In the genomic region with DNA sequence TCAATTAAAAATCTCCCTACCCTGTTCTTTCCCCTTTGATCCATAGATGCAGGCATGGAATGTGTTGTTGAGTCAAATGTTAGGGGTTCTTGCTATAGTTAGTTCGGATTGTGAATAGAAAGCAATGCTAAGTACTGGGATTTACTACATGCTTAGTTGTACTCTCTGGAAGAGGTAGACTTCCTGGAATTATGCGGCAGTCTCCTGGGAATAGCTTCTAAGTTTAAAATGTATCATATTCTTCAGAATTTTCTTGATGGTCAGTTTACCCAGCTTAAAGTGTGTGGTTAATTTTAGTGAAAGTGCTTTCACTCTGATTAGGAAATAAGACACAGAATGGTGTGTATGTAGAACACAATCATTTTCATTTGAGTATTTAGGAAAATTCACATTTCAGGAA, we compare ENCODE assay signal across 10 cellular contexts. TPM values are rescaled to one million over a fixed set of nuclear protein-coding genes. Genes with fewer than 3 reads are reported as not detected.
DNase-seq lines count a peak whose midpoint lies in the region; ATAC-seq and TF ChIP-seq lines count a peak whose summit lies in the region.
"Had no signal": no experiment of that assay in that cellular context is flagged by ENCODE, and none has a peak within 500 bp of the region (broad histone marks: within the 10 kb centered on the region; RNA-seq: fewer than 3 reads in every experiment).

No MANE protein-coding gene starts in this region.

- no peak for TF ChIP-seq CTCF in PC-9 (conservative IDR thresholded peaks at IDR 0.05)
- no peak for TF ChIP-seq CTCF in fibroblast of lung (conservative IDR thresholded peaks at IDR 0.05 in 1 of 2, IDR thresholded peaks at IDR 0.05 in 1 of 2; ENCODE audit: low read depth in 1 of 2, low read length in 2 of 2)

- POLR2A ChIA-PET in PC-9 (lab: Charles Lee; ENCODE audit: unreplicated experiment) = no interaction called here

- H3K9me3 Mint-ChIP-seq in T-helper 1 cell treated with Interleukin-12 subunit alpha and Interleukin-12 subunit beta and Interleukin-4 antibody, amounts not matched to agents 30 μg/mL and 1 μg/mL, for 36 hours = no peaks in the 10 kb centered on the region

- peaks cover 92% of the 10 kb centered on the region for H3K79me2 ChIP-seq in PC-9 (ENCODE audit: low read depth)
- peaks cover 88% of the 10 kb centered on the region for H3K79me2 ChIP-seq in fibroblast of lung (ENCODE audit: control insufficient read depth, insufficient read depth, low read length)

- H2AFZ ChIP-seq in PC-9 (no peak overlapping the region), fibroblast of lung (ENCODE audit: low read length) (no peak overlapping the region)

- no peaks in the 10 kb centered on the region for H3K27me3 ChIP-seq in PC-9 (ENCODE audit: insufficient read depth, low read depth)
- no peaks in the 10 kb centered on the region for H3K27me3 ChIP-seq in fibroblast of lung (ENCODE audit: control insufficient read depth, insufficient read depth, low read length)

- ATAC-seq in HG03196 (IDR thresholded peaks at IDR 0.05; ENCODE audit: unreplicated experiment) = no peak

- DNase-seq in T-helper 1 cell (no peak), PC-9 (no peak), fibroblast of lung (ENCODE audit: low read depth in 2 of 2) (no peak), skeletal muscle cell (ENCODE audit: low read depth) (no peak), NCI-H1417 (lab: John Stamatoyannopoulos, UW) (no peak), NCI-H82 (lab: John Stamatoyannopoulos, UW) (no peak)
- DNase-seq: 8988T, NCI-H510A treated with DMSO at 0.1 percent for 48 hours had no signal

- H3K27me3 Mint-ChIP-seq in T-helper 1 cell treated with Interleukin-12 subunit alpha and Interleukin-12 subunit beta and Interleukin-4 antibody, amounts not matched to agents 30 μg/mL and 1 μg/mL, for 36 hours (ENCODE audit: low read depth) = no peaks in the 10 kb centered on the region

- H3F3A ChIP-seq in PC-9 (ENCODE audit: insufficient read depth, low read depth) = peaks cover 21% of the 10 kb centered on the region; the same call in 1 of the 2 replicates

- H3K36me3 ChIP-seq in PC-9 (ENCODE audit: low read depth) = peaks cover 41% of the 10 kb centered on the region; the same call in 1 of the 2 replicates
- H3K36me3 ChIP-seq in fibroblast of lung (ENCODE audit: control insufficient read depth, insufficient read depth, low read length) = no peaks in the 10 kb centered on the region

- H3K27ac ChIP-seq in PC-9 = peak overlapping the region; percentile 1; the same call in 1 of the 2 replicates
- no peak overlapping the region for H3K27ac ChIP-seq in fibroblast of lung (ENCODE audit: insufficient read depth, low read length)

- H3K4me1 ChIP-seq in PC-9 (replicated peaks; ENCODE audit: insufficient read depth) (peaks cover 39% of the 10 kb centered on the region), fibroblast of lung (ENCODE audit: control insufficient read depth, extremely low read depth, insufficient read depth, low read length) (peaks cover 6% of the 10 kb centered on the region)

- CTCF ChIA-PET in PC-9 (lab: Charles Lee) = no interaction called here

- peaks cover 18% of the 10 kb centered on the region for H3K36me3 Mint-ChIP-seq in T-helper 1 cell treated with Interleukin-12 subunit alpha and Interleukin-12 subunit beta and Interleukin-4 antibody, amounts not matched to agents 30 μg/mL and 1 μg/mL, for 36 hours (ENCODE audit: low read depth)

- H3K4me3 ChIP-seq in PC-9 (peak overlapping the region; percentile 76; the same call in 1 of the 2 replicates), fibroblast of lung (replicated peaks in 1 of 4; ENCODE audit: control extremely low read depth in 1 of 4, insufficient read depth in 1 of 4, low read depth in 3 of 4, low read length in 4 of 4) (peak overlapping the region; percentile 89 to 99 (median 97)), skeletal muscle cell (ENCODE audit: low read depth, low read length) (peak overlapping the region; percentile 15)

- H3K9ac ChIP-seq in fibroblast of lung (ENCODE audit: insufficient read depth, low read length) = no peak overlapping the region

- H3K4me3 Mint-ChIP-seq in T-helper 1 cell treated with Interleukin-12 subunit alpha and Interleukin-12 subunit beta and Interleukin-4 antibody, amounts not matched to agents 30 μg/mL and 1 μg/mL, for 36 hours = peak overlapping the region; percentile 38

- H3K9me2 ChIP-seq in PC-9 (ENCODE audit: insufficient read depth) = no peaks in the 10 kb centered on the region

- no TSS peak for BruUV-seq in PC-9 (replicated peaks; lab: Mats Ljungman, UMichigan)

- H4K20me1 ChIP-seq in PC-9 (ENCODE audit: insufficient read depth) (peaks cover 74% of the 10 kb centered on the region), fibroblast of lung (ENCODE audit: control insufficient read depth, extremely low read depth, insufficient read depth, low read length) (peaks cover 25% of the 10 kb centered on the region)

- H3K4me2 ChIP-seq in PC-9 = peak overlapping the region; percentile 80
- peak overlapping the region; percentile 84 for H3K4me2 ChIP-seq in fibroblast of lung (ENCODE audit: extremely low read depth, insufficient read depth, low read length)

- H3K9me3 ChIP-seq in PC-9 (ENCODE audit: insufficient read depth, low read depth) = no peaks in the 10 kb centered on the region
- no peaks in the 10 kb centered on the region for H3K9me3 ChIP-seq in fibroblast of lung (ENCODE audit: control insufficient read depth, insufficient read depth, low read depth, low read length)

- intact Hi-C loops in PC-9 (cut with micrococcal nuclease; ENCODE audit: unreplicated experiment) = no loop called here

- no peak overlapping the region for H3K27ac Mint-ChIP-seq in T-helper 1 cell treated with Interleukin-12 subunit alpha and Interleukin-12 subunit beta and Interleukin-4 antibody, amounts not matched to agents 30 μg/mL and 1 μg/mL, for 36 hours

- peaks cover 50% of the 10 kb centered on the region for H3K4me1 Mint-ChIP-seq in T-helper 1 cell treated with Interleukin-12 subunit alpha and Interleukin-12 subunit beta and Interleukin-4 antibody, amounts not matched to agents 30 μg/mL and 1 μg/mL, for 36 hours (ENCODE audit: low read depth)

RNA-seq across cellular contexts. Expression of gene CLTC, which starts 3.5 kb away (rescaled TPM):
- total RNA-seq in PC-9 (2021) (164 and 206 TPM in 2 replicates), fibroblast of lung (327 and 468 TPM in 2 replicates)
- polyA plus RNA-seq in fibroblast of lung = 621 and 833 TPM in 2 replicates
- polyA plus RNA-seq in fibroblast of lung (2012) = 267 and 321 TPM in 2 replicates
- 725 and 762 TPM in 2 replicates for polyA minus RNA-seq in fibroblast of lung (ENCODE audit: low replicate concordance)

RNA-seq across cellular contexts. Expression of gene DHX40, which starts 57.7 kb away (rescaled TPM):
- total RNA-seq in PC-9 (2021) (32.8 and 38.9 TPM in 2 replicates), fibroblast of lung (58.6 and 70.9 TPM in 2 replicates)
- polyA plus RNA-seq in fibroblast of lung = 32.6 and 41.9 TPM in 2 replicates
- 23.5 and 25.5 TPM in 2 replicates for polyA plus RNA-seq in fibroblast of lung (2012)
- polyA minus RNA-seq in fibroblast of lung (ENCODE audit: low replicate concordance) = 3.8 and 7.0 TPM in 2 replicates

Comparison
In these comparisons a context has a peak if more than half of its experiments do, and no peak if none do; other contexts are left out.
1. H3K4me3 ChIP-seq: peak in every context shown above with its lines; median percentile 97 in fibroblast of lung; 76 in PC-9; 15 in skeletal muscle cell.